15 cellular contexts compared by ENCODE assay signal in genomic region chr10:6607187-6607586, GRCh38.
DNase-seq lines count a peak whose midpoint lies in the region; ATAC-seq lines count a peak whose summit lies in the region.
"Had no signal": no experiment of that assay in that cellular context is flagged by ENCODE, and none has a peak within 500 bp of the region (broad histone marks: within the 10 kb centered on the region; RNA-seq: fewer than 3 reads in every experiment).

No MANE protein-coding gene starts in this region.

- H3K27me3 Mint-ChIP-seq in stimulated activated naive CD8-positive, alpha-beta T cell treated with anti-CD3 and anti-CD28 coated beads, Interleukin-15, Interleukin-2, amounts not matched to agents 100 ng/mL and 50 ng/mL, for 24 hours, result no peaks in the 10 kb centered on the region

- H3K9me3 Mint-ChIP-seq in stimulated activated naive CD8-positive, alpha-beta T cell treated with anti-CD3 and anti-CD28 coated beads, Interleukin-15, Interleukin-2, amounts not matched to agents 100 ng/mL and 50 ng/mL, for 24 hours, result peaks cover 4% of the 10 kb centered on the region

- H3K4me1 Mint-ChIP-seq in stimulated activated naive CD8-positive, alpha-beta T cell treated with anti-CD3 and anti-CD28 coated beads, Interleukin-15, Interleukin-2, amounts not matched to agents 100 ng/mL and 50 ng/mL, for 24 hours (ENCODE audit: low read depth), result peaks cover 72% of the 10 kb centered on the region

- no peak for ATAC-seq in GM18519 (IDR thresholded peaks at IDR 0.05; ENCODE audit: low FRiP score, unreplicated experiment)

- H3K27ac Mint-ChIP-seq in stimulated activated naive CD8-positive, alpha-beta T cell treated with anti-CD3 and anti-CD28 coated beads, Interleukin-15, Interleukin-2, amounts not matched to agents 100 ng/mL and 50 ng/mL, for 24 hours, result peak overlapping the region; percentile 88
- H3K27ac Mint-ChIP-seq: naive B cell had no signal

- DNase-seq in activated T-cell treated with anti-CD3 and anti-CD28 coated beads for 24 hours (ENCODE audit: low read depth) (peak; percentile 39), midbrain (lab: John Stamatoyannopoulos, UW) (no peak), HUDEP-2 (lab: John Stamatoyannopoulos, UW; ENCODE audit: unreplicated experiment in 76 of 76) (no peak)
- no peak for DNase-seq in activated T-cell treated with anti-CD3 and anti-CD28 coated beads, Interleukin-2, amount 50 U/mL, for 1 hour
- DNase-seq in activated CD8-positive, alpha-beta memory T cell treated with anti-CD3 and anti-CD28 coated beads, Interleukin-2, amount 50 U/mL, for 24 hours (ENCODE audit: extremely low read depth), result peak; percentile 38
- DNase-seq in effector CD8-positive, alpha-beta T cell (lab: John Stamatoyannopoulos, UW), result peak; percentile 11
- DNase-seq: Caco-2, erythroblast, HCEC 1CT, naive B cell, NCI-H524 treated with DMSO at 0.1 percent for 48 hours, retina, T1000 had no signal

- H3K36me3 Mint-ChIP-seq in stimulated activated naive CD8-positive, alpha-beta T cell treated with anti-CD3 and anti-CD28 coated beads, Interleukin-15, Interleukin-2, amounts not matched to agents 100 ng/mL and 50 ng/mL, for 24 hours (ENCODE audit: low read depth), result peaks cover 31% of the 10 kb centered on the region
- H3K36me3 Mint-ChIP-seq: naive B cell had no signal

- H3K4me3 Mint-ChIP-seq in stimulated activated naive CD8-positive, alpha-beta T cell treated with anti-CD3 and anti-CD28 coated beads, Interleukin-15, Interleukin-2, amounts not matched to agents 100 ng/mL and 50 ng/mL, for 24 hours, result peak overlapping the region; percentile 71
- H3K4me3 Mint-ChIP-seq: naive B cell had no signal

Comparison
In these comparisons a context has a peak if more than half of its experiments do, and no peak if none do; other contexts are left out.
1. DNase-seq: peak in activated T-cell treated with anti-CD3 and anti-CD28 coated beads for 24 hours (single experiment), activated CD8-positive, alpha-beta memory T cell treated with anti-CD3 and anti-CD28 coated beads, Interleukin-2, amount 50 U/mL, for 24 hours (single experiment) and effector CD8-positive, alpha-beta T cell (single experiment); none in activated T-cell treated with anti-CD3 and anti-CD28 coated beads, Interleukin-2, amount 50 U/mL, for 1 hour (single experiment), midbrain (single experiment) and HUDEP-2 (0 of 76).